Comparison of ENCODE assay signal across 1 cellular context in genomic region chr20:33434434-33434833, GRCh38.
TF ChIP-seq lines count a peak whose summit lies in the region.

No MANE protein-coding gene starts in this region.

TF ChIP-seq in SK-N-SH treated with all-trans-retinoic acid at 6 μM for 48 hours, 23 proteins besides CTCF, POLR2A, EP300 and RAD21 (continued from another document):
- TF ChIP-seq TSHZ2 (CRISPR knock-in tag; IDR thresholded peaks at IDR 0.05) (no peak), ISL1 (CRISPR knock-in tag; IDR thresholded peaks at IDR 0.05) (no peak), SNAI2 (CRISPR knock-in tag; IDR thresholded peaks at IDR 0.05) (no peak), ARNTL (CRISPR knock-in tag; IDR thresholded peaks at IDR 0.05; ENCODE audit: borderline replicate concordance, low read depth) (no peak), GLIS3 (CRISPR knock-in tag; IDR thresholded peaks at IDR 0.05) (no peak)
TF ChIP-seq in SK-N-SH treated with all-trans-retinoic acid at 6 μM for 48 hours: peak in this region for 0.
